8 cellular contexts compared by ENCODE assay signal in the genomic region with DNA sequence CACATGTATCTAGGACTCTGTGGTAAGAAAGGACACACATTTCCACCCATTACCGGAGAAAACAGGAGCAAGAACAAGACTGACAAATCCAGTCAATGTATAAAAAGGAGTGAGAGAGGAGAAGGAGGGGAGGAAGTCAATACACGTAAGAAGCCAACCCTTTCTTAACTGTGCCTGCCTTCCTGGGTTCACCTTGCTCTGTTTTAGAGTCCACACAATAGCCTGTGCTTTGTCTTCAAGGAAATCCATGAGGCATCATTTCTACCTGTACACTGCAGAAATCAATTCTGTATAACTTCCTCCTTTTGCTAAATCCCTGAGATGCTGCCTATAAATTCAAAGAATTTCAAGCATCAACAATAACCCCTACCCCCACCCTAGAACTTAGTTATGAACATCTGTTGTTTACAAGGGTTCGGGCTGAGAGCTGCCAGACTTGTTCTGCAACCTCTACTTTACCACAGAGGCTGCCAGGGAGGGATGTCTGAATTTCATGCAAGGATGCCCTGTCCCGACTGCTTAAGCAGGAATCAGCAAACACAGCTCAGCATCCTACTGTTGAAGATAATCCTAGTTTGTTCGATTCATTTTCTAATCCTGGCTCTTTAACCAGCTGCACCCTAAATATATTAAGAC.
DNase-seq lines count a peak whose midpoint lies in the region; ATAC-seq, FAIRE-seq and TF ChIP-seq lines count a peak whose summit lies in the region.
"Not testable (repeated sequence)": the region's sequence is repeated elsewhere in the genome, so short reads cannot be mapped to it uniquely, and the experiment has no call there.

No MANE protein-coding gene starts in this region.

- TF ChIP-seq RAD21 in A549 (conservative IDR thresholded peaks at IDR 0.05 in 1 of 2, IDR thresholded peaks at IDR 0.05 in 1 of 2); HCT116 (IDR thresholded peaks at IDR 0.05; ENCODE audit: low read depth); HepG2 (CRISPR knock-in tag; IDR thresholded peaks at IDR 0.05): not testable (repeated sequence)

- H3K9me2 ChIP-seq in HCT116 (ENCODE audit: insufficient read depth); OCI-LY7 (ENCODE audit: insufficient read depth, low read length): not testable (repeated sequence)

- POLR2A ChIA-PET in A549 (lab: Yijun Ruan, JAX); HCT116 (lab: Charles Lee); OCI-LY7 (lab: Charles Lee); HepG2 (lab: Yijun Ruan, JAX): not testable (repeated sequence)

- ATAC-seq in A549 (peak; percentile 27 to 36; a peak in 1 of 6 replicates), HCT116 (peak; percentile 68), SK-N-SH treated with all-trans-retinoic acid at 6 μM for 48 hours (peak; percentile 67), foreskin keratinocyte (peak; percentile 87), pancreas (peak; percentile 48 to 93 (median 80)), upper lobe of left lung (ENCODE audit: low FRiP score in 2 of 2) (peak; percentile 45 to 71)
- ATAC-seq in HepG2 = not testable (repeated sequence)

- not testable (repeated sequence) for BruUV-seq in HCT116 (replicated peaks; lab: Mats Ljungman, UMichigan); OCI-LY7 (replicated peaks; lab: Mats Ljungman, UMichigan)
- BruUV-seq in HepG2 (replicated peaks; lab: Mats Ljungman, UMichigan) = TSS peak; percentile 37

- RAD21 ChIA-PET in HCT116 (lab: Charles Lee; ENCODE audit: low non-redundant PET in 1 of 2, low total read pairs in 2 of 2, uncharacterized antibody in 2 of 2, unreplicated experiment in 2 of 2) = not testable (repeated sequence)

- not testable (repeated sequence) for TF ChIP-seq POLR2A in A549 (IDR thresholded peaks at IDR 0.05; ENCODE audit: low read length); HCT116 (IDR thresholded peaks at IDR 0.05; ENCODE audit: borderline replicate concordance, extremely low read depth, insufficient read depth, insufficient read length); HepG2 (IDR thresholded peaks at IDR 0.05; ENCODE audit: insufficient read depth in 1 of 2, low read depth in 2 of 2, low read length in 2 of 2); upper lobe of left lung (IDR thresholded peaks at IDR 0.05)

- H3K4me1 ChIP-seq in A549; HCT116 (ENCODE audit: control insufficient read depth in 1 of 2, insufficient read depth in 2 of 2, low read length in 2 of 2); OCI-LY7 (ENCODE audit: insufficient read depth, low read length, poor library complexity, severe bottlenecking); foreskin keratinocyte; HepG2 (ENCODE audit: insufficient read depth, low read length); pancreas; upper lobe of left lung: not testable (repeated sequence)

- not testable (repeated sequence) for H3K79me2 ChIP-seq in HCT116 (ENCODE audit: insufficient read depth, low read length); OCI-LY7 (ENCODE audit: insufficient read depth, low read depth, low read length); HepG2 (ENCODE audit: insufficient read depth, low read length)

- H2AFZ ChIP-seq in HCT116 (ENCODE audit: low read depth, low read length, poor library complexity, severe bottlenecking); OCI-LY7 (ENCODE audit: low read length); HepG2 (ENCODE audit: low read length): not testable (repeated sequence)

- DNase-seq in A549 (ENCODE audit: low read depth in 1 of 2, low spot score in 1 of 2); HCT116 (ENCODE audit: low read depth, low spot score); OCI-LY7 (ENCODE audit: low spot score); foreskin keratinocyte; HepG2 (ENCODE audit: low spot score); pancreas; upper lobe of left lung: not testable (repeated sequence)

- TF ChIP-seq EP300 in A549 (IDR thresholded peaks at IDR 0.05); HepG2 (IDR thresholded peaks at IDR 0.05; ENCODE audit: low read depth in 2 of 2, low read length in 2 of 2); HepG2 (CRISPR knock-in tag; IDR thresholded peaks at IDR 0.05; ENCODE audit: borderline replicate concordance); upper lobe of left lung (IDR thresholded peaks at IDR 0.05): not testable (repeated sequence)

- CTCF ChIA-PET in A549 (lab: Yijun Ruan, JAX); HCT116 (lab: Charles Lee); OCI-LY7 (lab: Charles Lee; ENCODE audit: unreplicated experiment); HepG2 (lab: Yijun Ruan, JAX; ENCODE audit: low intra/inter-chr PET ratio, low total read pairs): not testable (repeated sequence)

- H3K27ac ChIP-seq in A549; HCT116 (ENCODE audit: low read depth, low read length); foreskin keratinocyte; HepG2 (ENCODE audit: extremely low read length, insufficient read depth, low read length); pancreas; upper lobe of left lung: not testable (repeated sequence)
- H3K27ac ChIP-seq in OCI-LY7 (ENCODE audit: low read depth, low read length, poor library complexity, severe bottlenecking) = peak overlapping the region; percentile 28

- 83% methylated on average over 3 of the region's 5 CpGs for WGBS in A549 (ENCODE audit: missing lambda C conversion rate)
- 98% methylated on average over 2 of the region's 5 CpGs for WGBS in HepG2 (ENCODE audit: low lambda C conversion rate)
- WGBS in pancreas, 2 donors = 11 to 21% methylated on average over 1 of the region's 5 CpGs
- WGBS in upper lobe of left lung, 2 donors = 69% methylated on average over 2 of the region's 5 CpGs; no CpG with 5 or more reads in 1 of the 2 donors

- TF ChIP-seq CTCF in A549 (IDR thresholded peaks at IDR 0.05); HCT116 (IDR thresholded peaks at IDR 0.05 in 2 of 3, conservative IDR thresholded peaks at IDR 0.05 in 1 of 3; ENCODE audit: borderline replicate concordance in 1 of 3, insufficient read depth in 1 of 3, low read depth in 2 of 3, low read length in 2 of 3); OCI-LY7 (conservative IDR thresholded peaks at IDR 0.05; ENCODE audit: low read length); foreskin keratinocyte (conservative IDR thresholded peaks at IDR 0.05); HepG2 (CRISPR knock-in tag; IDR thresholded peaks at IDR 0.05); pancreas (IDR thresholded peaks at IDR 0.05); upper lobe of left lung (IDR thresholded peaks at IDR 0.05): not testable (repeated sequence)

- not testable (repeated sequence) for H3K4me3 ChIP-seq in A549; HCT116 (replicated peaks in 1 of 2; ENCODE audit: low read depth in 1 of 2, low read length in 2 of 2); OCI-LY7 (ENCODE audit: low read depth, low read length, poor library complexity, severe bottlenecking); HepG2 (replicated peaks in 1 of 3; ENCODE audit: insufficient read depth in 1 of 3, low read depth in 2 of 3, low read length in 3 of 3); pancreas; upper lobe of left lung

- not testable (repeated sequence) for H3K36me3 ChIP-seq in HCT116 (ENCODE audit: control insufficient read depth in 1 of 2, insufficient read depth in 2 of 2, low read length in 2 of 2); OCI-LY7 (ENCODE audit: insufficient read depth, low read length); HepG2 (replicated peaks in 1 of 2; ENCODE audit: control insufficient read depth in 1 of 2, insufficient read depth in 2 of 2, low read length in 2 of 2); pancreas; upper lobe of left lung

- H3K4me2 ChIP-seq in A549; HCT116 (ENCODE audit: low read length); OCI-LY7 (ENCODE audit: low read length); HepG2 (ENCODE audit: low read depth, low read length): not testable (repeated sequence)

- H3K9me3 ChIP-seq in A549; HCT116 (ENCODE audit: control insufficient read depth in 1 of 2, insufficient read depth in 1 of 2, low read depth in 1 of 2, low read length in 2 of 2); OCI-LY7 (ENCODE audit: low read length); HepG2 (ENCODE audit: low read length); pancreas; upper lobe of left lung: not testable (repeated sequence)

- FAIRE-seq in A549 (lab: Jason Lieb, UNC); HepG2 (lab: Jason Lieb, UNC); pancreas (lab: Jason Lieb, UNC): not testable (repeated sequence)

- H3K27me3 ChIP-seq in HCT116 (ENCODE audit: insufficient read depth, low read length); foreskin keratinocyte; HepG2 (ENCODE audit: control insufficient read depth in 1 of 2, insufficient read depth in 2 of 2, low read length in 2 of 2); pancreas; upper lobe of left lung: not testable (repeated sequence)

- in situ Hi-C loops in HepG2 (cut with HindIII; ENCODE audit: extremely low pct_ligation_motif_present, low pct_unique_long_range_greater_than_20kb) = not testable (repeated sequence)

- H4K20me1 ChIP-seq in HCT116 (ENCODE audit: insufficient read depth); OCI-LY7 (ENCODE audit: insufficient read depth, low read length); HepG2 (ENCODE audit: insufficient read depth, low read length): not testable (repeated sequence)

- H3K9ac ChIP-seq in HCT116 (ENCODE audit: low read length); HepG2 (ENCODE audit: insufficient read depth, low read depth, low read length): not testable (repeated sequence)

- intact Hi-C loops in HCT116 (cut with micrococcal nuclease); OCI-LY7 (cut with micrococcal nuclease; ENCODE audit: unreplicated experiment); HepG2 (cut with micrococcal nuclease; ENCODE audit: unreplicated experiment); pancreas (cut with DNase I): not testable (repeated sequence)
